ENCODE assay signal across 8 cellular contexts in genomic region chr16:11914210-11914758, GRCh38. TPM values are rescaled to one million over a fixed set of nuclear protein-coding genes. Genes with fewer than 3 reads are reported as not detected.
DNase-seq lines count a peak whose midpoint lies in the region; ATAC-seq and TF ChIP-seq lines count a peak whose summit lies in the region.

No MANE protein-coding gene starts in this region.

- peak; percentile 16 for ATAC-seq in CD8-positive, alpha-beta T cell
- no peak for ATAC-seq in effector memory CD8-positive, alpha-beta T cell (replicated peaks)
- ATAC-seq in GM19351 (IDR thresholded peaks at IDR 0.05; ENCODE audit: unreplicated experiment) (no peak), GM18498 (IDR thresholded peaks at IDR 0.05; ENCODE audit: unreplicated experiment) (no peak)

- peak overlapping the region; percentile 68 for H3K27ac ChIP-seq in CD8-positive, alpha-beta T cell (ENCODE audit: low read depth, low read length)

- H3K36me3 ChIP-seq in CD8-positive, alpha-beta T cell (ENCODE audit: insufficient read depth, low read length): no peaks in the 10 kb centered on the region
- H3K36me3 ChIP-seq in NT2/D1 (ENCODE audit: insufficient read depth, insufficient read length, low read length) (peaks cover 18% of the 10 kb centered on the region), neuron (ENCODE audit: insufficient read depth, low read length) (peaks cover 7% of the 10 kb centered on the region)

- no peaks in the 10 kb centered on the region for H3K27me3 ChIP-seq in CD8-positive, alpha-beta T cell (ENCODE audit: insufficient read depth, low read length)
- no peaks in the 10 kb centered on the region for H3K27me3 ChIP-seq in NT2/D1 (ENCODE audit: insufficient read depth, insufficient read length)
- H3K27me3 ChIP-seq in neuron (ENCODE audit: insufficient read depth, low read length): no peaks in the 10 kb centered on the region

- H3K9me3 Mint-ChIP-seq in CD8-positive, alpha-beta T cell: no peaks in the 10 kb centered on the region
- H3K9me3 Mint-ChIP-seq in effector memory CD8-positive, alpha-beta T cell: no peaks in the 10 kb centered on the region

- DNase-seq in CD8-positive, alpha-beta T cell: peak in 1 of 7 experiments; percentile 51
- no peak for DNase-seq in NT2/D1 (ENCODE audit: low read depth, low spot score)
- no peak for DNase-seq in effector memory CD8-positive, alpha-beta T cell
- no peak for DNase-seq in stimulated activated CD4-positive, alpha-beta T cell treated with anti-CD3 and anti-CD28 coated beads, Interleukin-1b, Interleukin-23, amount 100 ng/mL, for 48 hours
- no peak for DNase-seq in SHP77 treated with DMSO at 0.1 percent for 48 hours (lab: John Stamatoyannopoulos, UW)

- H3K9ac ChIP-seq in NT2/D1 (ENCODE audit: insufficient read length, low read depth): peak overlapping the region; percentile 80

- peaks cover 44% of the 10 kb centered on the region for H3K4me1 Mint-ChIP-seq in CD8-positive, alpha-beta T cell (ENCODE audit: low read depth)
- H3K4me1 Mint-ChIP-seq in effector memory CD8-positive, alpha-beta T cell (ENCODE audit: low read depth in 2 of 2): peaks cover 37 to 43% of the 10 kb centered on the region in 2 donors

- POLR2A ChIA-PET in CD8-positive, alpha-beta T cell (lab: Charles Lee): no interaction called here

- H3K36me3 Mint-ChIP-seq in CD8-positive, alpha-beta T cell: peaks cover 28% of the 10 kb centered on the region
- peaks cover 42% of the 10 kb centered on the region for H3K36me3 Mint-ChIP-seq in effector memory CD8-positive, alpha-beta T cell (ENCODE audit: insufficient read depth)

- intact Hi-C loops in CD8-positive, alpha-beta T cell (cut with DNase I, micrococcal nuclease): loop anchor here (2.0 to 10.0 kb wide), 4 partner anchors 171 to 1169 kb away; partner anchors contain the start of genes NUBP1 (in 1 of the 2), SNN (in 1 of the 2), SOCS1 (in 1 of the 2) and TXNDC11 (in 1 of the 2)

- H3K4me1 ChIP-seq in CD8-positive, alpha-beta T cell (ENCODE audit: insufficient read depth, low read length): peaks cover 35% of the 10 kb centered on the region
- peaks cover 7% of the 10 kb centered on the region for H3K4me1 ChIP-seq in NT2/D1 (ENCODE audit: insufficient read depth, insufficient read length)
- peaks cover 30% of the 10 kb centered on the region for H3K4me1 ChIP-seq in neuron (ENCODE audit: insufficient read depth, low read length)

- peak overlapping the region; percentile 40 for H3K4me3 ChIP-seq in CD8-positive, alpha-beta T cell (ENCODE audit: low read depth, low read length)
- peak overlapping the region; percentile 72 for H3K4me3 ChIP-seq in NT2/D1 (ENCODE audit: insufficient read length, low read depth)
- H3K4me3 ChIP-seq in neuron (ENCODE audit: low read length): peak overlapping the region; percentile 82

- H3K9me3 ChIP-seq in CD8-positive, alpha-beta T cell (ENCODE audit: low read length): no peaks in the 10 kb centered on the region
- H3K9me3 ChIP-seq in NT2/D1 (ENCODE audit: insufficient read depth, low read length) (no peaks in the 10 kb centered on the region), neuron (ENCODE audit: low read length) (no peaks in the 10 kb centered on the region)

- no peaks in the 10 kb centered on the region for H3K27me3 Mint-ChIP-seq in CD8-positive, alpha-beta T cell (ENCODE audit: low read depth)
- H3K27me3 Mint-ChIP-seq in effector memory CD8-positive, alpha-beta T cell: no peaks in the 10 kb centered on the region

- peak overlapping the region; percentile 28 for H2AFZ ChIP-seq in neuron (ENCODE audit: low read depth, low read length)

- peak overlapping the region; percentile 93 for H3K4me3 Mint-ChIP-seq in CD8-positive, alpha-beta T cell
- H3K4me3 Mint-ChIP-seq in effector memory CD8-positive, alpha-beta T cell: peak overlapping the region; percentile 85 to 89

- no peak for TF ChIP-seq CTCF in CD8-positive, alpha-beta T cell (IDR thresholded peaks at IDR 0.05)

- CTCF ChIA-PET in CD8-positive, alpha-beta T cell (lab: Charles Lee): interaction anchor here (1.5 kb wide), 1 partner anchor 154 kb away, joined by 3 read pairs; no protein-coding TSS in a partner anchor

- H3K27ac Mint-ChIP-seq in CD8-positive, alpha-beta T cell: peak overlapping the region; percentile 98
- H3K27ac Mint-ChIP-seq in effector memory CD8-positive, alpha-beta T cell: peak overlapping the region; percentile 95 to 96

RNA-seq across cellular contexts. Expression of gene GSPT1, which starts 1.5 kb away (rescaled TPM):
- 100 to 1,000 TPM; 296 to 297 TPM for total RNA-seq in CD8-positive, alpha-beta T cell

RNA-seq across cellular contexts. Expression of gene NPIPB2, which starts 27.6 kb away (rescaled TPM):
- 10 to 100 TPM in 1 of 2 experiments, 1 to 10 TPM in 1; 8.0 to 12.7 TPM for total RNA-seq in CD8-positive, alpha-beta T cell

RNA-seq across cellular contexts. Expression of gene TNFRSF17, which starts 50.7 kb away (rescaled TPM):
- total RNA-seq in CD8-positive, alpha-beta T cell: not detected
